In the genomic region with DNA sequence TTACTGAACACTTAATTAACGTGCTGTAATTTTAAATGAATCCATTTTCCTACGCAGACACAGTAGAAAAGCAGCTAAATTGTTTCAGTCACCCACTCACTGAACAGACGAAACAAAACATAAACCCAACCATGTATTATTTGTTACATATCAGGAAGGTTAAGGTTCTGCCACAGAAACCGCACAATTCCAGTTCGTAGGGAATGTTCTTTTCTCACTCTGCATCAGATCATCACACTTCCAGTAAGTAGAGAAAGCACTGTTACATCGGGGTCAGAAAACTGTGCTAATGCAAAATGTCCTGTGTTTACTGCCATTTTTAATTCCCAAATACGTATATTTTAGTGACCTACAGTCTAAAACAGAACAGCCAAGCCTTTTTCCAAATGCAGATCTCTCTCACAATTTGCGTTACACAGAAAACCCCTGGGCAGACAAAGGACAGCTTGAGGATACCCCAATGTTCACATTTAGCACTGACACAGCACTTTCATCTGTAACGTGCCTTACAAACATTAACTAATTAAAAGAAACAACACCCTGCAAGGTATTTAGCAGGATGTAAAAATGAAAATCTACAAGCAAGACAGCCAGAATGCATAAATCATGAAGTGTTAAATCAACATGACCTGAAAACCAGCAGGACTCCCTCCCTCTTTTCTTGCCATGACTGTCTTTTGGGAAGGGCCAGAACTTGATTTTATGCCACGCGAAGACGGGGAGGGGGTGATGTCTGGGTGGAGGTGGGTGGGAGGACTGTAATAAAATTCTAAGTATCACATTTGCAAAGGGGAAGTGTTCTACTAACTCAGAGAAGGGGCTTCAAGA, we compare ENCODE assay signal across 14 cellular contexts. TPM values are rescaled to one million over a fixed set of nuclear protein-coding genes. Genes with fewer than 3 reads are reported as not detected.
DNase-seq lines count a peak whose midpoint lies in the region; ATAC-seq and TF ChIP-seq lines count a peak whose summit lies in the region.
"Had no signal": no experiment of that assay in that cellular context is flagged by ENCODE, and none has a peak within 500 bp of the region (broad histone marks: within the 10 kb centered on the region; RNA-seq: fewer than 3 reads in every experiment).

No MANE protein-coding gene starts in this region.

- H3K27ac ChIP-seq in HEK293 (ENCODE audit: extremely low read depth, low read depth, low read length): no peak overlapping the region
- H3K27ac ChIP-seq in Panc1 (ENCODE audit: low read length): peak overlapping the region; percentile 44; the same call in 1 of the 2 replicates
- H3K27ac ChIP-seq in spleen: no peak overlapping the region
- H3K27ac ChIP-seq: vagina had no signal

- TF ChIP-seq CTCF in HEK293 (tag by site-specific recombination; IDR thresholded peaks at IDR 0.05): no peak
- no peak for TF ChIP-seq CTCF in Panc1 (IDR thresholded peaks at IDR 0.05)
- TF ChIP-seq CTCF in fibroblast of villous mesenchyme (IDR thresholded peaks at IDR 0.05; ENCODE audit: insufficient read depth, low read depth, low read length): no peak
- TF ChIP-seq CTCF in osteocyte (IDR thresholded peaks at IDR 0.05): no peak
- TF ChIP-seq CTCF in spleen (IDR thresholded peaks at IDR 0.05 in 8 of 11, conservative IDR thresholded peaks at IDR 0.05 in 3 of 11): no peak

- H3K4me3 Mint-ChIP-seq in osteocyte (ENCODE audit: unreplicated experiment): peak overlapping the region; percentile 24
- H3K4me3 Mint-ChIP-seq: activated naive CD4-positive, alpha-beta T cell treated with anti-CD3 and anti-CD28 coated beads, Interleukin-2, amount 10 ng/mL, durations not matched to agents 7 days and 5 days; stimulated activated naive CD8-positive, alpha-beta T cell treated with anti-CD3 and anti-CD28 coated beads, Interleukin-15, amount 100 ng/mL, for 72 hours had no signal

- H3K9me3 ChIP-seq in HEK293 (ENCODE audit: control insufficient read depth, insufficient read depth, low read depth, low read length) (no peaks in the 10 kb centered on the region), Panc1 (ENCODE audit: control insufficient read depth, insufficient read depth, low read depth, low read length) (peaks cover 7% of the 10 kb centered on the region; the same call in 1 of the 2 replicates), HAP-1 (peaks cover 3% of the 10 kb centered on the region; the same call in 1 of the 2 replicates), spleen (peaks cover 0 to 7% (median 0%) of the 10 kb centered on the region in 8 donors)
- H3K9me3 ChIP-seq: vagina had no signal

- H3K4me3 ChIP-seq in HEK293 (ENCODE audit: low read depth, low read length) (no peak overlapping the region), Panc1 (ENCODE audit: low read depth in 2 of 2, low read length in 2 of 2) (no peak overlapping the region), fibroblast of villous mesenchyme (ENCODE audit: low read depth, low read length) (no peak overlapping the region), HAP-1 (no peak overlapping the region), spleen (no peak overlapping the region)
- H3K4me3 ChIP-seq: vagina had no signal

- POLR2A ChIA-PET in HEK293 (lab: Yijun Ruan, JAX) (no interaction called here), Panc1 (lab: Charles Lee) (no interaction called here)

- DNase-seq in Panc1 (ENCODE audit: low read depth, low spot score) (no peak), fibroblast of villous mesenchyme (ENCODE audit: low read depth) (peak; percentile 31), osteocyte (ENCODE audit: extremely low spot score, unreplicated experiment) (no peak), HAP-1 (ENCODE audit: low spot score in 2 of 2) (no peak), T-helper 1 cell (no peak), spleen (no peak)
- DNase-seq: activated naive CD4-positive, alpha-beta T cell treated with anti-CD3 and anti-CD28 coated beads, Interleukin-2, amount 10 ng/mL, durations not matched to agents 7 days and 5 days; NCI-H1694 treated with DMSO at 0.1 percent for 48 hours; NCI-H446 treated with DMSO at 0.1 percent for 48 hours; posterior cingulate gyrus; stimulated activated naive CD8-positive, alpha-beta T cell treated with anti-CD3 and anti-CD28 coated beads, Interleukin-15, amount 100 ng/mL, for 72 hours had no signal

- ATAC-seq in Panc1 (no peak), HG03196 (IDR thresholded peaks at IDR 0.05; ENCODE audit: unreplicated experiment) (no peak)
- ATAC-seq: stimulated activated naive CD8-positive, alpha-beta T cell treated with anti-CD3 and anti-CD28 coated beads, Interleukin-15, amount 100 ng/mL, for 72 hours had no signal

- 84 to 91% (median 90%) methylated on average over 12 of the region's 12 CpGs for WGBS in spleen, 5 donors

- H3K36me3 ChIP-seq in HEK293 (ENCODE audit: control insufficient read depth in 2 of 2, insufficient read depth in 1 of 2, low read length in 2 of 2) (no peaks in the 10 kb centered on the region), Panc1 (ENCODE audit: control insufficient read depth, insufficient read depth, low read length) (no peaks in the 10 kb centered on the region), HAP-1 (replicated peaks) (no peaks in the 10 kb centered on the region), spleen (no peaks in the 10 kb centered on the region)
- H3K36me3 ChIP-seq: vagina had no signal

- no peaks in the 10 kb centered on the region for H3K4me1 ChIP-seq in HEK293 (ENCODE audit: control insufficient read depth, insufficient read depth, low read length)
- H3K4me1 ChIP-seq in Panc1 (ENCODE audit: control insufficient read depth, insufficient read depth, low read length): peaks cover 4% of the 10 kb centered on the region; the same call in 1 of the 2 replicates
- H3K4me1 ChIP-seq in HAP-1: no peaks in the 10 kb centered on the region
- H3K4me1 ChIP-seq in spleen: peaks cover 0 to 6% (median 0%) of the 10 kb centered on the region in 6 donors
- H3K4me1 ChIP-seq: vagina had no signal

- intact Hi-C loops in Panc1 (cut with micrococcal nuclease; ENCODE audit: unreplicated experiment) (no loop called here), spleen (cut with DNase I; ENCODE audit: low total_unique reads) (no loop called here)

- no peak for TF ChIP-seq POLR2A in spleen (IDR thresholded peaks at IDR 0.05)

- H3K27me3 ChIP-seq in Panc1 (ENCODE audit: control insufficient read depth, insufficient read depth, low read length) (no peaks in the 10 kb centered on the region), HAP-1 (ENCODE audit: low read depth) (no peaks in the 10 kb centered on the region), spleen (replicated peaks in 1 of 7) (no peaks in the 10 kb centered on the region)
- H3K27me3 ChIP-seq: vagina had no signal

- H3K36me3 Mint-ChIP-seq in osteocyte (ENCODE audit: unreplicated experiment): no peaks in the 10 kb centered on the region
- H3K36me3 Mint-ChIP-seq: activated naive CD4-positive, alpha-beta T cell treated with anti-CD3 and anti-CD28 coated beads, Interleukin-2, amount 10 ng/mL, durations not matched to agents 7 days and 5 days had no signal

- H3K27ac Mint-ChIP-seq in osteocyte (ENCODE audit: unreplicated experiment): peak overlapping the region; percentile 83
- H3K27ac Mint-ChIP-seq: activated naive CD4-positive, alpha-beta T cell treated with anti-CD3 and anti-CD28 coated beads, Interleukin-2, amount 10 ng/mL, durations not matched to agents 7 days and 5 days; stimulated activated naive CD8-positive, alpha-beta T cell treated with anti-CD3 and anti-CD28 coated beads, Interleukin-15, amount 100 ng/mL, for 72 hours had no signal

- H3K4me1 Mint-ChIP-seq in osteocyte (ENCODE audit: unreplicated experiment): peaks cover 27% of the 10 kb centered on the region
- H3K4me1 Mint-ChIP-seq: activated naive CD4-positive, alpha-beta T cell treated with anti-CD3 and anti-CD28 coated beads, Interleukin-2, amount 10 ng/mL, durations not matched to agents 7 days and 5 days; stimulated activated naive CD8-positive, alpha-beta T cell treated with anti-CD3 and anti-CD28 coated beads, Interleukin-15, amount 100 ng/mL, for 72 hours had no signal

- BruUV-seq in Panc1 (replicated peaks; lab: Mats Ljungman, UMichigan): no TSS peak

- H3K27me3 Mint-ChIP-seq in osteocyte (ENCODE audit: unreplicated experiment): no peaks in the 10 kb centered on the region
- H3K27me3 Mint-ChIP-seq: stimulated activated naive CD8-positive, alpha-beta T cell treated with anti-CD3 and anti-CD28 coated beads, Interleukin-15, amount 100 ng/mL, for 72 hours had no signal

- H3K9me3 Mint-ChIP-seq in osteocyte (ENCODE audit: unreplicated experiment): no peaks in the 10 kb centered on the region
- H3K9me3 Mint-ChIP-seq: activated naive CD4-positive, alpha-beta T cell treated with anti-CD3 and anti-CD28 coated beads, Interleukin-2, amount 10 ng/mL, durations not matched to agents 7 days and 5 days; stimulated activated naive CD8-positive, alpha-beta T cell treated with anti-CD3 and anti-CD28 coated beads, Interleukin-15, amount 100 ng/mL, for 72 hours had no signal

- CTCF ChIA-PET in HEK293 (lab: Yijun Ruan, JAX) (interaction anchor here (1.0 kb wide), 1 partner anchor 21 kb away, joined by 3 read pairs; no protein-coding TSS in a partner anchor), Panc1 (lab: Charles Lee) (no interaction called here)

- in situ Hi-C loops in Panc1 (cut with HindIII; ENCODE audit: low pct_unique_long_range_greater_than_20kb, low sequenced_read_pairs) (no loop called here), HAP-1 (cut with MboI; ENCODE audit: low sequenced_read_pairs) (loop anchor here (25.0 kb wide), 1 partner anchor 490 kb away; no protein-coding TSS in a partner anchor)

TF ChIP-seq in HEK293, 187 proteins besides CTCF, POLR2A, EP300 and RAD21 (continues in another document):
- TF ChIP-seq, protein P1, sequence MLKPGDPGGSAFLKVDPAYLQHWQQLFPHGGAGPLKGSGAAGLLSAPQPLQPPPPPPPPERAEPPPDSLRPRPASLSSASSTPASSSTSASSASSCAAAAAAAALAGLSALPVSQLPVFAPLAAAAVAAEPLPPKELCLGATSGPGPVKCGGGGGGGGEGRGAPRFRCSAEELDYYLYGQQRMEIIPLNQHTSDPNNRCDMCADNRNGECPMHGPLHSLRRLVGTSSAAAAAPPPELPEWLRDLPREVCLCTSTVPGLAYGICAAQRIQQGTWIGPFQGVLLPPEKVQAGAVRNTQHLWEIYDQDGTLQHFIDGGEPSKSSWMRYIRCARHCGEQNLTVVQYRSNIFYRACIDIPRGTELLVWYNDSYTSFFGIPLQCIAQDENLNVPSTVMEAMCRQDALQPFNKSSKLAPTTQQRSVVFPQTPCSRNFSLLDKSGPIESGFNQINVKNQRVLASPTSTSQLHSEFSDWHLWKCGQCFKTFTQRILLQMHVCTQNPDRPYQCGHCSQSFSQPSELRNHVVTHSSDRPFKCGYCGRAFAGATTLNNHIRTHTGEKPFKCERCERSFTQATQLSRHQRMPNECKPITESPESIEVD (tag by site-specific recombination; IDR thresholded peaks at IDR 0.05): peak; percentile 39; the same call in 1 of the 2 replicates
- TF ChIP-seq ZFP41 (tag by site-specific recombination; IDR thresholded peaks at IDR 0.05; ENCODE audit: borderline replicate concordance) (no peak), TRIM28 (IDR thresholded peaks at IDR 0.05; ENCODE audit: borderline replicate concordance, low read length) (0 out of 2 replicates have a peak, but pooled peaks have one; percentile 11)

RNA-seq across cellular contexts. Expression of a gene that starts 34.8 kb away (rescaled TPM):
- total RNA-seq in Panc1 (2021; ENCODE audit: unreplicated experiment): 94.2 TPM
- 23.3 TPM for polyA plus RNA-seq in Panc1 (2012; ENCODE audit: insufficient read length)
- total RNA-seq in fibroblast of villous mesenchyme: 95.9 and 96.3 TPM in 2 replicates
- total RNA-seq in osteocyte: 74.4 and 83.0 TPM in 2 replicates
- total RNA-seq in spleen: 10 to 100 TPM; 32.8 to 48.2 (median 36.2) TPM
- polyA plus RNA-seq in spleen: 1 to 10 TPM; 9.1 to 9.7 (median 9.3) TPM
